In the genomic region with DNA sequence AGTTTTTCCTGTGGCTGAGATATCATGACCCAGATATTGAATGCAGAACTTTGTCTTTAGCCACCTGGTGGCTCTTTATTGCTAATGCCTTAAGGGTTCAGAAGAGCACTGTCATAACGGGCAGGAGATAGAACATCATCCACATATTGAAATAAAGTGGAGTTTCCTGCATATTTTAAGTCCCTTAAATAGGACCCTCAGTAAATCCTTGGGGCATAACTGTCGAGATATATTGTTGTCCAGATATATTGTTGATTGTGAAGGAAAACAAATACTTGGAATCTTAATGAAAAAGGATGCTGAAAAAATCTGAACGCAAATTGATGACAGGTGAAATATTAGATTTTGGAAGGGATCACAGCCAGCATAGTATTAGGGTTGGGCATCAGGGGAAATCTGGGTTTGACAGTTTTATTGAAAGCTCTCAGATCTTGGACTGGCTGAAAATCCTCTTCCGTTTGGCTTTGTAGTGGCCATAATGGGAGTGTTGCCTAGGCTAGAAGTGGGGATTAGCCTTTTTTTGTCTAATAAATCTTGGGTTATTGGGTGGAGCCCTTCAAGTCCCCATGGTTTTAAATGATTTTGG, we compare ENCODE assay signal across 9 cellular contexts. TPM values are rescaled to one million over a fixed set of nuclear protein-coding genes. Genes with fewer than 3 reads are reported as not detected.
DNase-seq lines count a peak whose midpoint lies in the region; ATAC-seq and TF ChIP-seq lines count a peak whose summit lies in the region.
"Had no signal": no experiment of that assay in that cellular context is flagged by ENCODE, and none has a peak within 500 bp of the region (broad histone marks: within the 10 kb centered on the region; RNA-seq: fewer than 3 reads in every experiment).

No MANE protein-coding gene starts in this region.

- no TSS peak for BruUV-seq in A673 (replicated peaks; lab: Mats Ljungman, UMichigan)

- peak; percentile 31 for DNase-seq in A673 (ENCODE audit: low spot score)
- DNase-seq in GM13976 (ENCODE audit: low spot score): peak; percentile 45
- peak; percentile 80 for DNase-seq in OCI-M1 (lab: John Stamatoyannopoulos, UW)
- DNase-seq in fibroblast of mammary gland (ENCODE audit: low read depth): peak; percentile 55
- DNase-seq in tibial nerve (ENCODE audit: low spot score in 2 of 2): peak in 1 of 2 donors; percentile 15
- no peak for DNase-seq in prostate gland (ENCODE audit: low spot score)
- no peak for DNase-seq in stimulated activated CD4-positive, alpha-beta T cell treated with anti-CD3 and anti-CD28 coated beads, Interleukin-4, amount 100 ng/mL, for 24 hours
- DNase-seq: upper lobe of left lung had no signal

- H3K36me3 ChIP-seq in A673 (ENCODE audit: insufficient read depth, low read length, poor library complexity, severe bottlenecking): no peaks in the 10 kb centered on the region
- no peaks in the 10 kb centered on the region for H3K36me3 ChIP-seq in tibial nerve
- no peaks in the 10 kb centered on the region for H3K36me3 ChIP-seq in prostate gland
- H3K36me3 ChIP-seq: upper lobe of left lung had no signal

- in situ Hi-C loops in GM13976 (cut with MboI; ENCODE audit: low sequenced_read_pairs, unreplicated experiment): no loop called here

- H3K4me1 ChIP-seq in A673 (ENCODE audit: insufficient read depth, low read length, poor library complexity, severe bottlenecking): no peaks in the 10 kb centered on the region
- peaks cover 0 to 7% (median 0%) of the 10 kb centered on the region in 4 donors for H3K4me1 ChIP-seq in tibial nerve
- H3K4me1 ChIP-seq in prostate gland (replicated peaks): no peaks in the 10 kb centered on the region
- H3K4me1 ChIP-seq: upper lobe of left lung had no signal

- peak; percentile 93 for ATAC-seq in HG02798 (IDR thresholded peaks at IDR 0.05; ENCODE audit: poor library complexity, unreplicated experiment)

- TF ChIP-seq EP300 in tibial nerve (IDR thresholded peaks at IDR 0.05): no peak

- intact Hi-C loops in A673 (cut with micrococcal nuclease; ENCODE audit: unreplicated experiment) (loop anchor here (10.0 kb wide), 1 partner anchor 96 kb away; no protein-coding TSS in a partner anchor), prostate gland (cut with DNase I) (loop anchor here (10.0 kb wide), 1 partner anchor 96 kb away; no protein-coding TSS in a partner anchor)

- H3K4me3 ChIP-seq in A673 (ENCODE audit: low read depth, low read length, poor library complexity, severe bottlenecking): no peak overlapping the region
- H3K4me3 ChIP-seq in fibroblast of mammary gland (ENCODE audit: control insufficient read depth, low read depth, low read length): no peak overlapping the region
- no peak overlapping the region for H3K4me3 ChIP-seq in tibial nerve
- H3K4me3 ChIP-seq in prostate gland: no peak overlapping the region
- H3K4me3 ChIP-seq: upper lobe of left lung had no signal

- POLR2A ChIA-PET in A673 (lab: Charles Lee; ENCODE audit: low non-redundant PET): no interaction called here

- no peak for TF ChIP-seq POLR2A in tibial nerve (IDR thresholded peaks at IDR 0.05)
- no peak for TF ChIP-seq POLR2A in prostate gland (IDR thresholded peaks at IDR 0.05)

- CTCF ChIA-PET in A673 (lab: Charles Lee): no interaction called here

- TF ChIP-seq CTCF in A673 (conservative IDR thresholded peaks at IDR 0.05; ENCODE audit: low read depth, low read length): peak; percentile 45; the same call in 1 of the 2 replicates
- TF ChIP-seq CTCF in GM13976 (IDR thresholded peaks at IDR 0.05; ENCODE audit: borderline replicate concordance, control extremely low read depth, extremely low read depth, insufficient read depth, missing control alignments): peak; percentile 28
- peak; percentile 61 for TF ChIP-seq CTCF in fibroblast of mammary gland (conservative IDR thresholded peaks at IDR 0.05; ENCODE audit: control insufficient read depth, insufficient read depth, low read depth, low read length)
- TF ChIP-seq CTCF in tibial nerve (IDR thresholded peaks at IDR 0.05): peak in 3 of 5 experiments; percentile 10 to 25 (median 17)
- TF ChIP-seq CTCF in prostate gland (IDR thresholded peaks at IDR 0.05): peak in 1 of 4 experiments; percentile 24

- H3K27me3 ChIP-seq in A673 (replicated peaks; ENCODE audit: insufficient read depth, low read depth, low read length, poor library complexity) (peaks cover 92% of the 10 kb centered on the region), tibial nerve (peaks cover 0 to 98% of the 10 kb centered on the region in 2 donors), prostate gland (replicated peaks; ENCODE audit: insufficient read depth) (peaks cover 14% of the 10 kb centered on the region)

- H3K27ac ChIP-seq in A673 (ENCODE audit: low read depth, low read length, poor library complexity, severe bottlenecking): no peak overlapping the region
- no peak overlapping the region for H3K27ac ChIP-seq in tibial nerve
- no peak overlapping the region for H3K27ac ChIP-seq in prostate gland
- H3K27ac ChIP-seq: upper lobe of left lung had no signal

- 34 to 36% methylated on average over 4 of the region's 4 CpGs for WGBS in tibial nerve, 2 donors
- WGBS in prostate gland: 19% methylated on average over 4 of the region's 4 CpGs

- H3K9me3 ChIP-seq in A673 (ENCODE audit: low read depth, low read length, poor library complexity, severe bottlenecking) (no peaks in the 10 kb centered on the region), tibial nerve (no peaks in the 10 kb centered on the region), prostate gland (no peaks in the 10 kb centered on the region)
- H3K9me3 ChIP-seq: upper lobe of left lung had no signal

RNA-seq across cellular contexts. Expression of a gene that starts 13.9 kb away (rescaled TPM):
- total RNA-seq in A673 (2021) (0.75 and 1.8 TPM in 2 replicates), tibial nerve (10 to 100 TPM in 3 of 4 donors, 1 to 10 TPM in 1; 9.0 to 16.1 (median 13.0) TPM), prostate gland (10 to 100 TPM in 1 of 2 donors, 1 to 10 TPM in 1; 8.1 to 10.5 TPM)

Comparison
In these comparisons a context has a peak if more than half of its experiments do, and no peak if none do; other contexts are left out.
1. DNase-seq: peak in A673 (single experiment), GM13976 (single experiment), OCI-M1 (single experiment) and fibroblast of mammary gland (single experiment); none in prostate gland (single experiment) and stimulated activated CD4-positive, alpha-beta T cell treated with anti-CD3 and anti-CD28 coated beads, Interleukin-4, amount 100 ng/mL, for 24 hours (single experiment).